ENCODE assay signal across 27 cellular contexts in genomic region chr12:109258607-109259544, GRCh38. TPM values are rescaled to one million over a fixed set of nuclear protein-coding genes. Genes with fewer than 3 reads are reported as not detected.
"Had no signal": no experiment of that assay in that cellular context is flagged by ENCODE, and none has a peak within 500 bp of the region (broad histone marks: within the 10 kb centered on the region; RNA-seq: fewer than 3 reads in every experiment).

No MANE protein-coding gene starts in this region.

- H3K27me3 Mint-ChIP-seq: central memory CD8-positive, alpha-beta T cell; memory B cell; naive B cell had no signal

- DNase-seq: activated CD4-positive, CD25-positive, alpha-beta regulatory T cell treated with anti-CD3 and anti-CD28 coated beads, Interleukin-2, amount 50 U/mL, for 72 hours; activated CD8-positive, alpha-beta memory T cell treated with anti-CD3 and anti-CD28 coated beads for 24 hours; activated CD8-positive, alpha-beta memory T cell treated with anti-CD3 and anti-CD28 coated beads, Interleukin-2, amount 50 U/mL, for 48 hours; activated effector memory CD4-positive, alpha-beta T cell treated with anti-CD3 and anti-CD28 coated beads, Interleukin-2, amount 50 U/mL, for 16 hours; activated naive CD4-positive, alpha-beta T cell treated with anti-CD3 and anti-CD28 coated beads, Interleukin-2, amount 50 U/mL, for 16 hours; activated T-cell treated with anti-CD3 and anti-CD28 coated beads, Interleukin-2, amount 50 U/mL, for 48 hours; aorta; brain microvascular endothelial cell; colonic mucosa; endodermal cell; foreskin fibroblast; left lung; naive B cell; stimulated activated CD4-positive, alpha-beta T cell treated with anti-CD3 and anti-CD28 coated beads, Interleukin-4, amount 100 ng/mL, for 24 hours; stomach; T-helper 1 cell; upper lobe of left lung had no signal

- H3K9me3 ChIP-seq: colonic mucosa had no signal

- H3K4me3 ChIP-seq: colonic mucosa, left lung, stomach, upper lobe of left lung had no signal

- H3K27ac ChIP-seq: brain microvascular endothelial cell, colonic mucosa, epithelial cell of prostate, left lung, stomach, upper lobe of left lung had no signal

- ATAC-seq: left lung; stimulated activated effector memory CD8-positive, alpha-beta T cell treated with anti-CD3 and anti-CD28 coated beads, Interleukin-12 subunit alpha, Interleukin-12 subunit beta, amount 100 ng/mL, for 72 hours had no signal

- H3K4me3 Mint-ChIP-seq: central memory CD8-positive, alpha-beta T cell; endodermal cell; memory B cell; neural crest cell; stimulated activated effector memory CD8-positive, alpha-beta T cell treated with anti-CD3 and anti-CD28 coated beads, Interleukin-12 subunit alpha, Interleukin-12 subunit beta, amount 100 ng/mL, for 72 hours had no signal

- H3K36me3 ChIP-seq: brain microvascular endothelial cell, colonic mucosa had no signal

- H3K27ac Mint-ChIP-seq: endodermal cell; memory B cell; stimulated activated effector memory CD8-positive, alpha-beta T cell treated with anti-CD3 and anti-CD28 coated beads, Interleukin-12 subunit alpha, Interleukin-12 subunit beta, amount 100 ng/mL, for 72 hours had no signal

- H3K4me1 Mint-ChIP-seq: central memory CD8-positive, alpha-beta T cell; endodermal cell; memory B cell; naive B cell; neural crest cell; stimulated activated effector memory CD8-positive, alpha-beta T cell treated with anti-CD3 and anti-CD28 coated beads, Interleukin-12 subunit alpha, Interleukin-12 subunit beta, amount 100 ng/mL, for 72 hours had no signal

- H3K9me3 Mint-ChIP-seq: stimulated activated effector memory CD8-positive, alpha-beta T cell treated with anti-CD3 and anti-CD28 coated beads, Interleukin-12 subunit alpha, Interleukin-12 subunit beta, amount 100 ng/mL, for 72 hours had no signal

- H3K36me3 Mint-ChIP-seq: stimulated activated effector memory CD8-positive, alpha-beta T cell treated with anti-CD3 and anti-CD28 coated beads, Interleukin-12 subunit alpha, Interleukin-12 subunit beta, amount 100 ng/mL, for 72 hours had no signal

- H3K27me3 ChIP-seq: brain microvascular endothelial cell, colonic mucosa, left lung, stomach, upper lobe of left lung had no signal

- FAIRE-seq: keratinocyte had no signal

- H3K4me1 ChIP-seq: colonic mucosa, left lung, stomach, upper lobe of left lung had no signal

RNA-seq across cellular contexts. Expression of gene FOXN4, which starts 50.2 kb away (rescaled TPM):
- total RNA-seq: aorta, colonic mucosa, left lung, mononuclear cell, omental fat pad, pulmonary artery endothelial cell, sciatic nerve, stomach had no signal
- polyA plus RNA-seq: aorta, keratinocyte, stomach had no signal
